ENCODE assay signal across 16 cellular contexts in genomic region chr9:126515873-126516505, GRCh38.
A peak's percentile ranks its signal among the peaks of the same experiment; 100 is the strongest.
DNase-seq lines count a peak whose midpoint lies in the region; ATAC-seq, FAIRE-seq and TF ChIP-seq lines count a peak whose summit lies in the region.
"Had no signal": no experiment of that assay in that cellular context is flagged by ENCODE, and none has a peak within 500 bp of the region (broad histone marks: within the 10 kb centered on the region; RNA-seq: fewer than 3 reads in every experiment).

No MANE protein-coding gene starts in this region.

- WGBS in heart left ventricle, 4 donors, result 66 to 78% (median 71%) methylated on average over 11 to 14 of the region's 14 CpGs

- H3K4me3 ChIP-seq in heart left ventricle, result no peak overlapping the region
- no peak overlapping the region for H3K4me3 ChIP-seq in kidney (ENCODE audit: low read length in 2 of 2)
- H3K4me3 ChIP-seq: body of pancreas had no signal

- peaks cover 22 to 88% (median 37%) of the 10 kb centered on the region in 9 donors for H3K27me3 ChIP-seq in heart left ventricle

- H3K4me1 Mint-ChIP-seq in activated T-helper 17 cell treated with anti-CD3 and anti-CD28 coated beads, Interleukin-2, amount 50 U/mL, for 72 hours, result peaks cover 14% of the 10 kb centered on the region
- peaks cover 25% of the 10 kb centered on the region for H3K4me1 Mint-ChIP-seq in stimulated activated memory B cell treated with anti-CD40 and anti-IgM and Interleukin-4, amounts not matched to agents 10 μg/mL and 1 μg/mL and 100 μg/mL, for 72 hours

- H3K27me3 Mint-ChIP-seq in activated T-helper 17 cell treated with anti-CD3 and anti-CD28 coated beads, Interleukin-2, amount 50 U/mL, for 72 hours, result peaks cover 32% of the 10 kb centered on the region
- peaks cover 47% of the 10 kb centered on the region for H3K27me3 Mint-ChIP-seq in stimulated activated memory B cell treated with anti-CD40 and anti-IgM and Interleukin-4, amounts not matched to agents 10 μg/mL and 1 μg/mL and 100 μg/mL, for 72 hours

- DNase-seq in cardiac septum (ENCODE audit: low spot score) (peak; percentile 1), heart left ventricle (no peak), kidney (peak; percentile 43), kidney tubule cell (ENCODE audit: low spot score) (no peak)
- DNase-seq: activated naive CD4-positive, alpha-beta T cell treated with anti-CD3 and anti-CD28 coated beads, Interleukin-2, amount 10 ng/mL, durations not matched to agents 7 days and 5 days; COR-L47; erythroblast; NCI-H187; NCI-H446; nucleus accumbens had no signal

- H3K4me3 Mint-ChIP-seq in activated T-helper 17 cell treated with anti-CD3 and anti-CD28 coated beads, Interleukin-2, amount 50 U/mL, for 72 hours, result peak overlapping the region; percentile 69
- no peak overlapping the region for H3K4me3 Mint-ChIP-seq in stimulated activated memory B cell treated with anti-CD40 and anti-IgM and Interleukin-4, amounts not matched to agents 10 μg/mL and 1 μg/mL and 100 μg/mL, for 72 hours

- H3K9me3 Mint-ChIP-seq in activated T-helper 17 cell treated with anti-CD3 and anti-CD28 coated beads, Interleukin-2, amount 50 U/mL, for 72 hours, result no peaks in the 10 kb centered on the region
- H3K9me3 Mint-ChIP-seq in stimulated activated memory B cell treated with anti-CD40 and anti-IgM and Interleukin-4, amounts not matched to agents 10 μg/mL and 1 μg/mL and 100 μg/mL, for 72 hours, result no peaks in the 10 kb centered on the region
- H3K9me3 Mint-ChIP-seq: activated naive CD4-positive, alpha-beta T cell treated with anti-CD3 and anti-CD28 coated beads, Interleukin-2, amount 10 ng/mL, durations not matched to agents 7 days and 5 days had no signal

- no peak for FAIRE-seq in kidney (lab: Jason Lieb, UNC)
- FAIRE-seq: islet of Langerhans had no signal

- ATAC-seq in heart left ventricle (no peak), HG02938 (IDR thresholded peaks at IDR 0.05; ENCODE audit: unreplicated experiment) (no peak), HG02981 (IDR thresholded peaks at IDR 0.05; ENCODE audit: unreplicated experiment) (no peak)
- no peak for ATAC-seq in activated T-helper 17 cell treated with anti-CD3 and anti-CD28 coated beads, Interleukin-2, amount 50 U/mL, for 72 hours (replicated peaks)
- ATAC-seq in stimulated activated memory B cell treated with anti-CD40 and anti-IgM and Interleukin-4, amounts not matched to agents 10 μg/mL and 1 μg/mL and 100 μg/mL, for 72 hours, result no peak

- intact Hi-C loops in cardiac septum (cut with DNase I) (loop anchor here (5.0 kb wide), 1 partner anchor 41 kb away; no protein-coding TSS in a partner anchor), heart left ventricle (cut with DNase I) (loop anchor here in 3 of 10 donors (2.0 to 5.0 kb wide), 2 partner anchors 36 to 43 kb away; no protein-coding TSS in a partner anchor), kidney (cut with DNase I) (no loop called here)

- no peaks in the 10 kb centered on the region for H3K36me3 Mint-ChIP-seq in activated T-helper 17 cell treated with anti-CD3 and anti-CD28 coated beads, Interleukin-2, amount 50 U/mL, for 72 hours (ENCODE audit: low read depth)
- H3K36me3 Mint-ChIP-seq in stimulated activated memory B cell treated with anti-CD40 and anti-IgM and Interleukin-4, amounts not matched to agents 10 μg/mL and 1 μg/mL and 100 μg/mL, for 72 hours, result no peaks in the 10 kb centered on the region
- H3K36me3 Mint-ChIP-seq: activated naive CD4-positive, alpha-beta T cell treated with anti-CD3 and anti-CD28 coated beads, Interleukin-2, amount 10 ng/mL, durations not matched to agents 7 days and 5 days had no signal

- TF ChIP-seq CTCF in heart left ventricle (IDR thresholded peaks at IDR 0.05), result no peak
- no peak for TF ChIP-seq CTCF in kidney (IDR thresholded peaks at IDR 0.05; ENCODE audit: borderline replicate concordance, extremely low read depth, insufficient read depth)

- H3K9me3 ChIP-seq in heart left ventricle (no peaks in the 10 kb centered on the region), kidney (ENCODE audit: control insufficient read depth in 1 of 2, low read length in 2 of 2) (no peaks in the 10 kb centered on the region)
- H3K9me3 ChIP-seq: body of pancreas had no signal

- H3K9ac ChIP-seq in kidney (ENCODE audit: low read length in 2 of 2), result no peak overlapping the region

- H3K27ac Mint-ChIP-seq in activated T-helper 17 cell treated with anti-CD3 and anti-CD28 coated beads, Interleukin-2, amount 50 U/mL, for 72 hours, result peak overlapping the region; percentile 89
- peak overlapping the region; percentile 86 for H3K27ac Mint-ChIP-seq in stimulated activated memory B cell treated with anti-CD40 and anti-IgM and Interleukin-4, amounts not matched to agents 10 μg/mL and 1 μg/mL and 100 μg/mL, for 72 hours

- H3K4me1 ChIP-seq in heart left ventricle (peaks cover 0 to 34% (median 12%) of the 10 kb centered on the region in 12 donors), kidney (ENCODE audit: control insufficient read depth in 1 of 2, insufficient read depth in 1 of 2, low read depth in 1 of 2, low read length in 2 of 2) (peaks cover 0 to 6% of the 10 kb centered on the region in 2 donors)

- TF ChIP-seq POLR2A in heart left ventricle (IDR thresholded peaks at IDR 0.05), result no peak

- peak overlapping the region in 2 of 12 donors; percentile 33 to 78 for H3K27ac ChIP-seq in heart left ventricle
- H3K27ac ChIP-seq in kidney (ENCODE audit: low read depth in 2 of 2, low read length in 2 of 2), result no peak overlapping the region

- H3K36me3 ChIP-seq in heart left ventricle, result no peaks in the 10 kb centered on the region
- H3K36me3 ChIP-seq in kidney (ENCODE audit: control insufficient read depth in 1 of 2, insufficient read depth in 2 of 2, low read length in 2 of 2), result no peaks in the 10 kb centered on the region

Comparison
In these comparisons a context has a peak if more than half of its experiments do, and no peak if none do; other contexts are left out.
1. DNase-seq: peak in cardiac septum (single experiment) and kidney (single experiment); none in heart left ventricle (0 of 5) and kidney tubule cell (single experiment).